In genomic region chr12:129563266-129563665, GRCh38 we compare ENCODE assay signal across 26 cellular contexts.
"Had no signal": no experiment of that assay in that cellular context is flagged by ENCODE, and none has a peak within 500 bp of the region (broad histone marks: within the 10 kb centered on the region; RNA-seq: fewer than 3 reads in every experiment).

No MANE protein-coding gene starts in this region.

- DNase-seq: colonic mucosa; cortex of kidney; effector CD8-positive, alpha-beta T cell; effector memory CD8-positive, alpha-beta T cell; endodermal cell; erythroblast; esophagus squamous epithelium; foreskin fibroblast; foreskin melanocyte; gastrocnemius medialis; glutamatergic neuron; head of caudate nucleus; heart right ventricle; hypothalamus; immature natural killer cell; left cardiac atrium; left lung; left ventricle myocardium superior; lower lobe of right lung; mesenchymal stem cell; mucosa of descending colon; naive B cell had no signal

- H3K4me3 ChIP-seq: colonic mucosa, esophagus squamous epithelium, gastrocnemius medialis, heart right ventricle, left lung, lower lobe of right lung, mucosa of descending colon had no signal

- H3K4me3 Mint-ChIP-seq: dendritic cell treated with granulocyte-macrophage colony-stimulating factor and Interleukin-4, amounts not matched to agents 40 ng/mL and 50 ng/mL, for 4 days; effector memory CD8-positive, alpha-beta T cell; endodermal cell; immature natural killer cell; mesothelial cell of epicardium; naive B cell had no signal

- H3K4me1 ChIP-seq: colonic mucosa, esophagus squamous epithelium, gastrocnemius medialis, heart right ventricle, left lung, lower lobe of right lung had no signal

- H3K36me3 Mint-ChIP-seq: immature natural killer cell, mesothelial cell of epicardium, naive B cell had no signal

- H3K27me3 Mint-ChIP-seq: dendritic cell treated with granulocyte-macrophage colony-stimulating factor and Interleukin-4, amounts not matched to agents 40 ng/mL and 50 ng/mL, for 4 days; naive B cell had no signal

- H3K36me3 ChIP-seq: colonic mucosa, esophagus squamous epithelium, gastrocnemius medialis, heart right ventricle, left lung, lower lobe of right lung had no signal

- H3K9me3 Mint-ChIP-seq: effector memory CD8-positive, alpha-beta T cell had no signal

- ATAC-seq: effector memory CD8-positive, alpha-beta T cell; esophagus mucosa; gastrocnemius medialis; heart right ventricle; left cardiac atrium; left lung; left ventricle myocardium superior; lower lobe of right lung; mucosa of descending colon had no signal

- H3K27ac Mint-ChIP-seq: dendritic cell treated with granulocyte-macrophage colony-stimulating factor and Interleukin-4, amounts not matched to agents 40 ng/mL and 50 ng/mL, for 4 days; effector memory CD8-positive, alpha-beta T cell; endodermal cell; immature natural killer cell; mesothelial cell of epicardium had no signal

- H3K9me3 ChIP-seq: colonic mucosa, esophagus squamous epithelium, gastrocnemius medialis, left lung, lower lobe of right lung, mucosa of descending colon had no signal

- H3K4me1 Mint-ChIP-seq: endodermal cell, mesothelial cell of epicardium, naive B cell had no signal

- H3K27me3 ChIP-seq: colonic mucosa, esophagus squamous epithelium, gastrocnemius medialis, heart right ventricle, left lung had no signal

- H3K27ac ChIP-seq: colonic mucosa, epithelial cell of prostate, esophagus squamous epithelium, gastrocnemius medialis, heart right ventricle, left lung, lower lobe of right lung had no signal
